Comparison of ENCODE assay signal across 8 cellular contexts in the genomic region with DNA sequence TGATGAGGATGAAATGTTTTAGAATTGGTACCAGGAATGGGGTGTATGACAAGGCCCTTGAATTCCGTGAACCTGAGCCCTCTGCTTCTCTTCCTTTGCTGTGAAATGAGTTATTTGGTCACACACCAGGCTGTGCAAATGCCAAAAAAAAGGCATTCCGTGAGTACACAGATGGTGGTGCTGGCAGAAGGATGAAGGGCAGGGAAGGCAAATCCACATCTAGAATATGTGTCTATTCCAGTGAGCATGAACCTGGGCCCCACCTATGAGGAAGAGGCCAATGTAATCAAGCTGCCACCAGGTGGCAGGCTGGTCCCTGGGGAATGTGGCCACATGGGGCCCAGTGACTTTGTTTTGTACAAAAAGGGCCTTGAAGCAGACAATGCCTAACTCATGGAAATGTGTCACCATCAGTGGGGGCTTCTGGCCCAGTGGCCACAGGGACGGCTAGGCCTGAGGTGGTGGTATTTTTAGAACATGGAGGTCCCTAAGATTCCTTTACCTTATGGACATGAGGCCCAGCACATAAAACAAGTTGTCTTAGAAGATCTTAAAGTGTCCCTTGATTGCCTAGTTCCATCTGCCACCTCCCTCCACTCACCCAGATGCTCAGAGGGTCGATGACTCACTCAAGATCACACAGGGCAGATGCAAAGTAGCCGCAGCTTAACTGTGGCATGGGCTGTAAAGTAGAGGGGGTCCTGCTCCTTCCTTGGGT. TPM values are rescaled to one million over a fixed set of nuclear protein-coding genes. Genes with fewer than 3 reads are reported as not detected.
DNase-seq lines count a peak whose midpoint lies in the region; ATAC-seq and TF ChIP-seq lines count a peak whose summit lies in the region.

No MANE protein-coding gene starts in this region.

- DNase-seq in AG04450 (ENCODE audit: low read depth, low spot score) (peak; percentile 41), GM13977 (ENCODE audit: low spot score) (peak; percentile 85), NCI-H748 (lab: John Stamatoyannopoulos, UW; ENCODE audit: unreplicated experiment) (peak; percentile 55), dermis microvascular lymphatic vessel endothelial cell (ENCODE audit: low read depth in 2 of 2) (peak; percentile 84 to 87), midbrain (lab: John Stamatoyannopoulos, UW) (peak; percentile 83)
- peak; percentile 80 to 85 for DNase-seq in activated CD4-positive, alpha-beta T cell treated with anti-CD3 and anti-CD28 coated beads, Interleukin-2, amount 50 U/mL, for 48 hours
- DNase-seq in stimulated activated CD8-positive, alpha-beta memory T cell treated with anti-CD3 and anti-CD28 coated beads, Interleukin-7, amount 100 ng/mL, for 1 hour (ENCODE audit: low read depth in 2 of 2), result peak; percentile 51 to 58

- POLR2A ChIA-PET in AG04450 (lab: Yijun Ruan, JAX), result no interaction called here

- CTCF ChIA-PET in AG04450 (lab: Charles Lee), result interaction anchor here (0.9 to 3.6 kb wide), 8 partner anchors 17 to 364 kb away, joined by 3 to 39 read pairs (median 6); no protein-coding TSS in a partner anchor

- H3K27me3 ChIP-seq in AG04450 (ENCODE audit: control insufficient read depth, insufficient read depth, low read length), result no peaks in the 10 kb centered on the region

- TF ChIP-seq CTCF in AG04450 (IDR thresholded peaks at IDR 0.05; ENCODE audit: low read depth, low read length) (peak; percentile 76), GM13977 (IDR thresholded peaks at IDR 0.05; ENCODE audit: extremely low read depth, insufficient read depth, missing control alignments) (peak; percentile 91)

- no peak overlapping the region for H3K4me3 ChIP-seq in AG04450 (ENCODE audit: low read depth, low read length)

- peak overlapping the region; percentile 57 for H3K27ac ChIP-seq in AG04450 (ENCODE audit: low read depth, low read length)

- in situ Hi-C loops in GM13977 (cut with MboI; ENCODE audit: low pct_unique_long_range_greater_than_20kb, low sequenced_read_pairs, unreplicated experiment), result loop anchor here (25.0 kb wide), 1 partner anchor 279 kb away; no protein-coding TSS in a partner anchor

- peaks cover 3% of the 10 kb centered on the region; the same call in 1 of the 2 replicates for H3K9me3 ChIP-seq in AG04450 (ENCODE audit: control insufficient read depth, insufficient read depth, low read length)

- ATAC-seq in HG02852 (IDR thresholded peaks at IDR 0.05; ENCODE audit: unreplicated experiment), result no peak

RNA-seq across cellular contexts. Expression of a gene that starts 3.9 kb away (rescaled TPM):
- polyA plus RNA-seq in AG04450 (2011; rRNA removed), result 11.4 and 12.1 TPM in 2 replicates
- 21.1 and 25.1 TPM in 2 replicates for polyA minus RNA-seq in AG04450 (2011; rRNA and poly(A)+ RNA removed)
- total RNA-seq in dermis microvascular lymphatic vessel endothelial cell, result 12.5 and 21.1 TPM in 2 replicates

RNA-seq across cellular contexts. Expression of a gene that starts 5.7 kb away (rescaled TPM):
- 15.8 and 17.7 TPM in 2 replicates for polyA plus RNA-seq in AG04450 (2011; rRNA removed)
- 21.5 and 33.0 TPM in 2 replicates for polyA minus RNA-seq in AG04450 (2011; rRNA and poly(A)+ RNA removed)
- 11.7 and 14.8 TPM in 2 replicates for total RNA-seq in dermis microvascular lymphatic vessel endothelial cell

RNA-seq across cellular contexts. Expression of a gene that starts 34.3 kb away (rescaled TPM):
- polyA plus RNA-seq in AG04450 (2011; rRNA removed), result 1.6 and 1.8 TPM in 2 replicates
- 0.83 and 1.8 TPM in 2 replicates for polyA minus RNA-seq in AG04450 (2011; rRNA and poly(A)+ RNA removed)
- total RNA-seq in dermis microvascular lymphatic vessel endothelial cell, result 1.3 and 1.5 TPM in 2 replicates

RNA-seq across cellular contexts. Expression of a gene that starts 34.4 kb away (rescaled TPM):
- 4.1 and 4.2 TPM in 2 replicates for polyA plus RNA-seq in AG04450 (2011; rRNA removed)
- 1.4 and 3.0 TPM in 2 replicates for polyA minus RNA-seq in AG04450 (2011; rRNA and poly(A)+ RNA removed)
- 31.0 and 33.6 TPM in 2 replicates for total RNA-seq in dermis microvascular lymphatic vessel endothelial cell

RNA-seq across cellular contexts. Expression of a gene that starts 34.4 kb away (rescaled TPM):
- 53.1 and 82.7 TPM in 2 replicates for polyA plus RNA-seq in AG04450 (2011; rRNA removed)
- polyA minus RNA-seq in AG04450 (2011; rRNA and poly(A)+ RNA removed), result 110 and 164 TPM in 2 replicates
- 11.3 and 17.3 TPM in 2 replicates for total RNA-seq in dermis microvascular lymphatic vessel endothelial cell
